Comparison of ENCODE assay signal across 20 cellular contexts in genomic region chr1:30446100-30446499, GRCh38.
"Had no signal": no experiment of that assay in that cellular context is flagged by ENCODE, and none has a peak within 500 bp of the region (broad histone marks: within the 10 kb centered on the region; RNA-seq: fewer than 3 reads in every experiment).

No MANE protein-coding gene starts in this region.

- H3K4me1 Mint-ChIP-seq: mesothelial cell of epicardium had no signal

- DNase-seq: activated CD4-positive, alpha-beta memory T cell treated with anti-CD3 and anti-CD28 coated beads for 36 hours; activated gamma-delta T cell treated with Interleukin-2 at 50 U/mL for 16 hours; activated T-cell treated with anti-CD3 and anti-CD28 coated beads, Interleukin-2, amount 50 U/mL, for 48 hours; amniotic stem cell; caudate nucleus; esophagus squamous epithelium; left ventricle myocardium inferior; pancreas; retina; stimulated activated CD4-positive, alpha-beta T cell treated with anti-CD3 and anti-CD28 coated beads, Interleukin-4, amount 100 ng/mL, for 24 hours; stimulated activated naive CD8-positive, alpha-beta T cell treated with anti-CD3 and anti-CD28 coated beads, Interleukin-15, Interleukin-2, amounts not matched to agents 100 U/mL and 50 U/mL, for 24 hours; T-helper 1 cell; T1000; transverse colon had no signal

- H3K4me3 Mint-ChIP-seq: activated CD4-positive, alpha-beta memory T cell treated with anti-CD3 and anti-CD28 coated beads for 36 hours; activated naive CD8-positive, alpha-beta T cell; mesothelial cell of epicardium; neural progenitor cell had no signal

- ATAC-seq: pancreas; SK-N-SH treated with all-trans-retinoic acid at 6 μM for 48 hours; stimulated activated naive CD8-positive, alpha-beta T cell treated with anti-CD3 and anti-CD28 coated beads, Interleukin-15, Interleukin-2, amounts not matched to agents 100 U/mL and 50 U/mL, for 24 hours had no signal

- H3K4me1 ChIP-seq: esophagus squamous epithelium, left ventricle myocardium inferior, pancreas, transverse colon had no signal

- H3K36me3 Mint-ChIP-seq: activated CD4-positive, alpha-beta memory T cell treated with anti-CD3 and anti-CD28 coated beads for 36 hours; activated naive CD8-positive, alpha-beta T cell; mesothelial cell of epicardium; neural progenitor cell had no signal

- H3K27me3 ChIP-seq: hepatocyte, neural progenitor cell, pancreas, transverse colon had no signal

- H3K36me3 ChIP-seq: esophagus squamous epithelium, left ventricle myocardium inferior, neural progenitor cell, pancreas, transverse colon had no signal

- H3K27ac ChIP-seq: esophagus squamous epithelium, hepatocyte, left ventricle myocardium inferior, neural progenitor cell, pancreas, transverse colon, VCaP had no signal

- H3K9me3 ChIP-seq: esophagus squamous epithelium, pancreas, transverse colon had no signal

- H3K27ac Mint-ChIP-seq: activated CD4-positive, alpha-beta memory T cell treated with anti-CD3 and anti-CD28 coated beads for 36 hours; activated naive CD8-positive, alpha-beta T cell; mesothelial cell of epicardium had no signal

- H3K4me3 ChIP-seq: esophagus squamous epithelium, hepatocyte, left ventricle myocardium inferior, neural progenitor cell, pancreas, transverse colon had no signal

- H3K27me3 Mint-ChIP-seq: activated CD4-positive, alpha-beta memory T cell treated with anti-CD3 and anti-CD28 coated beads for 36 hours had no signal

- H3K9me3 Mint-ChIP-seq: activated CD4-positive, alpha-beta memory T cell treated with anti-CD3 and anti-CD28 coated beads for 36 hours; mesothelial cell of epicardium; neural progenitor cell had no signal
